In genomic region chr19:50349277-50350057, GRCh38 we compare ENCODE assay signal across 1 cellular context.
A peak's percentile ranks its signal among the peaks of the same experiment; 100 is the strongest.
TF ChIP-seq lines count a peak whose summit lies in the region.

No MANE protein-coding gene starts in this region.

TF ChIP-seq in HepG2, 621 proteins besides CTCF, POLR2A, EP300 and RAD21 (continued from another document and continues in another):
- no peak for TF ChIP-seq ZNF513 (CRISPR knock-in tag; conservative IDR thresholded peaks at IDR 0.05)
- no peak for TF ChIP-seq NFIC (IDR thresholded peaks at IDR 0.05; ENCODE audit: low read length)
- TF ChIP-seq KDM6A (CRISPR knock-in tag; IDR thresholded peaks at IDR 0.05; ENCODE audit: low read depth): peak; percentile 18; the same call in 1 of the 2 replicates
- TF ChIP-seq ZNF562 (CRISPR knock-in tag; IDR thresholded peaks at IDR 0.05; ENCODE audit: borderline replicate concordance): no peak
- TF ChIP-seq PHF21A (CRISPR knock-in tag; IDR thresholded peaks at IDR 0.05): peak; percentile 60; the same call in 1 of the 2 replicates
- TF ChIP-seq SP4 (CRISPR knock-in tag; IDR thresholded peaks at IDR 0.05): 0 out of 2 replicates have a peak, but pooled peaks have one; percentile 32
- TF ChIP-seq PHF8 (CRISPR knock-in tag; IDR thresholded peaks at IDR 0.05): peak; percentile 50; the same call in 1 of the 2 replicates
- TF ChIP-seq TARDBP (CRISPR knock-in tag; IDR thresholded peaks at IDR 0.05): no peak
- TF ChIP-seq HNF4G (IDR thresholded peaks at IDR 0.05; ENCODE audit: borderline replicate concordance, low read depth, low read length): 0 out of 2 replicates have a peak, but pooled peaks have one; percentile 31
- TF ChIP-seq HNF4G (CRISPR knock-in tag; IDR thresholded peaks at IDR 0.05; ENCODE audit: borderline replicate concordance, low read depth): no peak
- no peak for TF ChIP-seq HIVEP1 (CRISPR knock-in tag; IDR thresholded peaks at IDR 0.05)
- no peak for TF ChIP-seq MAFF (IDR thresholded peaks at IDR 0.05; ENCODE audit: low read depth, low read length)
- no peak for TF ChIP-seq ZFAT (CRISPR knock-in tag; conservative IDR thresholded peaks at IDR 0.05)
- TF ChIP-seq SP5 (CRISPR knock-in tag; IDR thresholded peaks at IDR 0.05; ENCODE audit: borderline replicate concordance, low read depth): no peak
- no peak for TF ChIP-seq TMF1 (CRISPR knock-in tag; IDR thresholded peaks at IDR 0.05; ENCODE audit: low read depth)
- no peak for TF ChIP-seq NR2F6 (IDR thresholded peaks at IDR 0.05)
- TF ChIP-seq NR2F6 (CRISPR knock-in tag; IDR thresholded peaks at IDR 0.05): 0 out of 2 replicates have a peak, but pooled peaks have one; percentile 48
- no peak for TF ChIP-seq SMARCC2 (IDR thresholded peaks at IDR 0.05)
- no peak for TF ChIP-seq SOX6 (IDR thresholded peaks at IDR 0.05)
- TF ChIP-seq SOX6 (CRISPR knock-in tag; IDR thresholded peaks at IDR 0.05): peak; percentile 59
- TF ChIP-seq GZF1 (CRISPR knock-in tag; IDR thresholded peaks at IDR 0.05): no peak
- TF ChIP-seq SOX13 (IDR thresholded peaks at IDR 0.05): no peak
- peak in 1 of 2 experiments; percentile 55; a peak in 1 of 4 replicates for TF ChIP-seq SOX13 (CRISPR knock-in tag; conservative IDR thresholded peaks at IDR 0.05 in 1 of 2, IDR thresholded peaks at IDR 0.05 in 1 of 2)
- no peak for TF ChIP-seq CSRNP2 (CRISPR knock-in tag; conservative IDR thresholded peaks at IDR 0.05; ENCODE audit: low read depth)
- no peak for TF ChIP-seq ZNF331 (CRISPR knock-in tag; IDR thresholded peaks at IDR 0.05)
- TF ChIP-seq PHF20 (CRISPR knock-in tag; IDR thresholded peaks at IDR 0.05): peak; percentile 56
- peak; percentile 52; the same call in 1 of the 2 replicates for TF ChIP-seq NCOR1 (IDR thresholded peaks at IDR 0.05; ENCODE audit: borderline replicate concordance, low read length)
- TF ChIP-seq ZNF414 (CRISPR knock-in tag; IDR thresholded peaks at IDR 0.05): no peak
- no peak for TF ChIP-seq ZNF589 (CRISPR knock-in tag; conservative IDR thresholded peaks at IDR 0.05)
- TF ChIP-seq ZNF776 (CRISPR knock-in tag; IDR thresholded peaks at IDR 0.05): no peak
- TF ChIP-seq ARID2 (CRISPR knock-in tag; IDR thresholded peaks at IDR 0.05; ENCODE audit: borderline replicate concordance): no peak
- TF ChIP-seq WIZ (CRISPR knock-in tag; IDR thresholded peaks at IDR 0.05): no peak
- TF ChIP-seq CBX2 (IDR thresholded peaks at IDR 0.05; ENCODE audit: low read depth, low read length): no peak
- no peak for TF ChIP-seq CBX2 (CRISPR knock-in tag; IDR thresholded peaks at IDR 0.05; ENCODE audit: low read depth)
- TF ChIP-seq ZNF260 (CRISPR knock-in tag; IDR thresholded peaks at IDR 0.05; ENCODE audit: borderline replicate concordance, low read depth): no peak
- no peak for TF ChIP-seq ZNF780A (CRISPR knock-in tag; IDR thresholded peaks at IDR 0.05)
- no peak for TF ChIP-seq HNRNPUL1 (IDR thresholded peaks at IDR 0.05; ENCODE audit: low read depth, low read length)
- no peak for TF ChIP-seq PLSCR1 (CRISPR knock-in tag; IDR thresholded peaks at IDR 0.05; ENCODE audit: borderline replicate concordance)
- no peak for TF ChIP-seq ZNF124 (CRISPR knock-in tag; IDR thresholded peaks at IDR 0.05)
- TF ChIP-seq ATF1 (CRISPR knock-in tag; IDR thresholded peaks at IDR 0.05): no peak
- no peak for TF ChIP-seq PAX8 (CRISPR knock-in tag; IDR thresholded peaks at IDR 0.05; ENCODE audit: borderline replicate concordance)
- no peak for TF ChIP-seq PRDM10 (CRISPR knock-in tag; IDR thresholded peaks at IDR 0.05; ENCODE audit: low read depth)
- no peak for TF ChIP-seq MXI1 (IDR thresholded peaks at IDR 0.05; ENCODE audit: borderline replicate concordance, low read depth, low read length)
- TF ChIP-seq CERS6 (CRISPR knock-in tag; IDR thresholded peaks at IDR 0.05): no peak
- TF ChIP-seq ZNF770 (CRISPR knock-in tag; IDR thresholded peaks at IDR 0.05): no peak
- peak; percentile 80 for TF ChIP-seq ZNF143 (CRISPR knock-in tag; IDR thresholded peaks at IDR 0.05)
- TF ChIP-seq CREB3 (CRISPR knock-in tag; IDR thresholded peaks at IDR 0.05): no peak
- peak; percentile 60 for TF ChIP-seq SALL1 (CRISPR knock-in tag; IDR thresholded peaks at IDR 0.05)
- no peak for TF ChIP-seq SNAI1 (CRISPR knock-in tag; IDR thresholded peaks at IDR 0.05; ENCODE audit: borderline replicate concordance)
- TF ChIP-seq ELF3 (CRISPR knock-in tag; IDR thresholded peaks at IDR 0.05): peak; percentile 79
- TF ChIP-seq ZNF687 (CRISPR knock-in tag; IDR thresholded peaks at IDR 0.05): peak; percentile 81
- TF ChIP-seq E2F1 (CRISPR knock-in tag; IDR thresholded peaks at IDR 0.05): no peak
- no peak for TF ChIP-seq ZNF775 (CRISPR knock-in tag; IDR thresholded peaks at IDR 0.05; ENCODE audit: borderline replicate concordance)
- no peak for TF ChIP-seq MAFG (CRISPR knock-in tag; IDR thresholded peaks at IDR 0.05)
